In the genomic region with DNA sequence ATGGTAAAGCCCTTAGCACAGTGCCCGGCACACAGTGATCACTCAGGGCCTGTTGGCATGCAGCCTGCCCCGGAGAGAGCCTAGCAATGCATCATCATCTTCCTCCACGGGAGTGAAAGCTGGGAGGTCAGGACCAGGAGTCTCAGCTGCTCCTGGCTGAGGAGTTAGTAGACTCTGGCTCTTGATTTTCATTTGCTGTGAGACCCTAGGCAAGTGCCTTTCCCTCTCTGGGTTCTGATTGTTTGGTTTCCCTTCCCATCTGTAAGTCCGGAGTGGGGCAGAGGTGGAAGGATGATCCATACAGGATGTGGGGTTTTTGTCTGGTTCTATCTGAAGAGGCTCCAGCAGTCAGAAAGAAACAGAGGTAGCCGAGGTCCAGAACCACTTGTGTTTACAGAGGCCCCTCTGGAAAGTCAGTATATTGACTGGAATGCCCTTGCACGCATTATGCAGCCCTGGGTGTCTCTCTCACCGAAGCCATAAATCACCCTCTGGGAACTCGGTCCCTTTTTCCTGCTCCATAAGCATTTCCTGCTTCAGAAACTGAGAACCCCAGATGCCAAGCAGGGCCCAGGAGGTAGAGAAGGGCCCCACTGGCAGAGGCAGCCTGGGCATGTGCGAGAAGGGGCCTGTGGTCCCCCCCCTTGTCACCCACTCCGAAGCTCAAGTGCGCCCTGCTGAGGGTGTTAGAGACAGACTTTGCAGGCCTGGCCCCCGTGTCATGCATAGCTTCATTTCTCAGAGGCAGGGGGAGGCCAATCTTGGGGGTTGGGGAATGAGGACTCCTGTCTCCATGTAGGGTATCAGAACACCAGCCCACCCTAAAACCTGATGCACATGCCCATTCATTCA, we compare ENCODE assay signal across 1 cellular context.
TF ChIP-seq lines count a peak whose summit lies in the region.

No MANE protein-coding gene starts in this region.

TF ChIP-seq in GM23338, 12 proteins besides CTCF, POLR2A, EP300 and RAD21 (continued from another document):
- TF ChIP-seq, protein P1, sequence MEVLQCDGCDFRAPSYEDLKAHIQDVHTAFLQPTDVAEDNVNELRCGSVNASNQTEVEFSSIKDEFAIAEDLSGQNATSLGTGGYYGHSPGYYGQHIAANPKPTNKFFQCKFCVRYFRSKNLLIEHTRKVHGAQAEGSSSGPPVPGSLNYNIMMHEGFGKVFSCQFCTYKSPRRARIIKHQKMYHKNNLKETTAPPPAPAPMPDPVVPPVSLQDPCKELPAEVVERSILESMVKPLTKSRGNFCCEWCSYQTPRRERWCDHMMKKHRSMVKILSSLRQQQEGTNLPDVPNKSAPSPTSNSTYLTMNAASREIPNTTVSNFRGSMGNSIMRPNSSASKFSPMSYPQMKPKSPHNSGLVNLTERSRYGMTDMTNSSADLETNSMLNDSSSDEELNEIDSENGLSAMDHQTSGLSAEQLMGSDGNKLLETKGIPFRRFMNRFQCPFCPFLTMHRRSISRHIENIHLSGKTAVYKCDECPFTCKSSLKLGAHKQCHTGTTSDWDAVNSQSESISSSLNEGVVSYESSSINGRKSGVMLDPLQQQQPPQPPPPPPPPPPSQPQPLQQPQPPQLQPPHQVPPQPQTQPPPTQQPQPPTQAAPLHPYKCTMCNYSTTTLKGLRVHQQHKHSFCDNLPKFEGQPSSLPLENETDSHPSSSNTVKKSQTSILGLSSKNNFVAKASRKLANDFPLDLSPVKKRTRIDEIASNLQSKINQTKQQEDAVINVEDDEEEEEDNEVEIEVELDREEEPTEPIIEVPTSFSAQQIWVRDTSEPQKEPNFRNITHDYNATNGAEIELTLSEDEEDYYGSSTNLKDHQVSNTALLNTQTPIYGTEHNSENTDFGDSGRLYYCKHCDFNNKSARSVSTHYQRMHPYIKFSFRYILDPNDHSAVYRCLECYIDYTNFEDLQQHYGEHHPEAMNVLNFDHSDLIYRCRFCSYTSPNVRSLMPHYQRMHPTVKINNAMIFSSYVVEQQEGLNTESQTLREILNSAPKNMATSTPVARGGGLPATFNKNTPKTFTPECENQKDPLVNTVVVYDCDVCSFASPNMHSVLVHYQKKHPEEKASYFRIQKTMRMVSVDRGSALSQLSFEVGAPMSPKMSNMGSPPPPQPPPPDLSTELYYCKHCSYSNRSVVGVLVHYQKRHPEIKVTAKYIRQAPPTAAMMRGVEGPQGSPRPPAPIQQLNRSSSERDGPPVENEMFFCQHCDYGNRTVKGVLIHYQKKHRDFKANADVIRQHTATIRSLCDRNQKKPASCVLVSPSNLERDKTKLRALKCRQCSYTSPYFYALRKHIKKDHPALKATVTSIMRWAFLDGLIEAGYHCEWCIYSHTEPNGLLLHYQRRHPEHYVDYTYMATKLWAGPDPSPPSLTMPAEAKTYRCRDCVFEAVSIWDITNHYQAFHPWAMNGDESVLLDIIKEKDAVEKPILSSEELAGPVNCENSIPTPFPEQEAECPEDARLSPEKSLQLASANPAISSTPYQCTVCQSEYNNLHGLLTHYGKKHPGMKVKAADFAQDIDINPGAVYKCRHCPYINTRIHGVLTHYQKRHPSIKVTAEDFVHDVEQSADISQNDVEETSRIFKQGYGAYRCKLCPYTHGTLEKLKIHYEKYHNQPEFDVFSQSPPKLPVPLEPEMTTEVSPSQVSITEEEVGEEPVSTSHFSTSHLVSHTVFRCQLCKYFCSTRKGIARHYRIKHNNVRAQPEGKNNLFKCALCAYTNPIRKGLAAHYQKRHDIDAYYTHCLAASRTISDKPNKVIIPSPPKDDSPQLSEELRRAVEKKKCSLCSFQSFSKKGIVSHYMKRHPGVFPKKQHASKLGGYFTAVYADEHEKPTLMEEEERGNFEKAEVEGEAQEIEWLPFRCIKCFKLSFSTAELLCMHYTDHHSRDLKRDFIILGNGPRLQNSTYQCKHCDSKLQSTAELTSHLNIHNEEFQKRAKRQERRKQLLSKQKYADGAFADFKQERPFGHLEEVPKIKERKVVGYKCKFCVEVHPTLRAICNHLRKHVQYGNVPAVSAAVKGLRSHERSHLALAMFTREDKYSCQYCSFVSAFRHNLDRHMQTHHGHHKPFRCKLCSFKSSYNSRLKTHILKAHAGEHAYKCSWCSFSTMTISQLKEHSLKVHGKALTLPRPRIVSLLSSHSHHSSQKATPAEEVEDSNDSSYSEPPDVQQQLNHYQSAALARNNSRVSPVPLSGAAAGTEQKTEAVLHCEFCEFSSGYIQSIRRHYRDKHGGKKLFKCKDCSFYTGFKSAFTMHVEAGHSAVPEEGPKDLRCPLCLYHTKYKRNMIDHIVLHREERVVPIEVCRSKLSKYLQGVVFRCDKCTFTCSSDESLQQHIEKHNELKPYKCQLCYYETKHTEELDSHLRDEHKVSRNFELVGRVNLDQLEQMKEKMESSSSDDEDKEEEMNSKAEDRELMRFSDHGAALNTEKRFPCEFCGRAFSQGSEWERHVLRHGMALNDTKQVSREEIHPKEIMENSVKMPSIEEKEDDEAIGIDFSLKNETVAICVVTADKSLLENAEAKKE (CRISPR knock-in tag; IDR thresholded peaks at IDR 0.05), result no peak
- TF ChIP-seq CREB1 (CRISPR knock-in tag; IDR thresholded peaks at IDR 0.05; ENCODE audit: low read depth), result no peak
- no peak for TF ChIP-seq POLR2AphosphoS5 (IDR thresholded peaks at IDR 0.05; ENCODE audit: low read depth)
- TF ChIP-seq, protein P2, sequence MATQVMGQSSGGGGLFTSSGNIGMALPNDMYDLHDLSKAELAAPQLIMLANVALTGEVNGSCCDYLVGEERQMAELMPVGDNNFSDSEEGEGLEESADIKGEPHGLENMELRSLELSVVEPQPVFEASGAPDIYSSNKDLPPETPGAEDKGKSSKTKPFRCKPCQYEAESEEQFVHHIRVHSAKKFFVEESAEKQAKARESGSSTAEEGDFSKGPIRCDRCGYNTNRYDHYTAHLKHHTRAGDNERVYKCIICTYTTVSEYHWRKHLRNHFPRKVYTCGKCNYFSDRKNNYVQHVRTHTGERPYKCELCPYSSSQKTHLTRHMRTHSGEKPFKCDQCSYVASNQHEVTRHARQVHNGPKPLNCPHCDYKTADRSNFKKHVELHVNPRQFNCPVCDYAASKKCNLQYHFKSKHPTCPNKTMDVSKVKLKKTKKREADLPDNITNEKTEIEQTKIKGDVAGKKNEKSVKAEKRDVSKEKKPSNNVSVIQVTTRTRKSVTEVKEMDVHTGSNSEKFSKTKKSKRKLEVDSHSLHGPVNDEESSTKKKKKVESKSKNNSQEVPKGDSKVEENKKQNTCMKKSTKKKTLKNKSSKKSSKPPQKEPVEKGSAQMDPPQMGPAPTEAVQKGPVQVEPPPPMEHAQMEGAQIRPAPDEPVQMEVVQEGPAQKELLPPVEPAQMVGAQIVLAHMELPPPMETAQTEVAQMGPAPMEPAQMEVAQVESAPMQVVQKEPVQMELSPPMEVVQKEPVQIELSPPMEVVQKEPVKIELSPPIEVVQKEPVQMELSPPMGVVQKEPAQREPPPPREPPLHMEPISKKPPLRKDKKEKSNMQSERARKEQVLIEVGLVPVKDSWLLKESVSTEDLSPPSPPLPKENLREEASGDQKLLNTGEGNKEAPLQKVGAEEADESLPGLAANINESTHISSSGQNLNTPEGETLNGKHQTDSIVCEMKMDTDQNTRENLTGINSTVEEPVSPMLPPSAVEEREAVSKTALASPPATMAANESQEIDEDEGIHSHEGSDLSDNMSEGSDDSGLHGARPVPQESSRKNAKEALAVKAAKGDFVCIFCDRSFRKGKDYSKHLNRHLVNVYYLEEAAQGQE (IDR thresholded peaks at IDR 0.05; ENCODE audit: unreplicated experiment), result no peak
- no peak for TF ChIP-seq EZH2phosphoT487 (IDR thresholded peaks at IDR 0.05; ENCODE audit: unreplicated experiment)
- TF ChIP-seq ZNF114 (CRISPR knock-in tag; IDR thresholded peaks at IDR 0.05), result no peak
